ENCODE assay signal across 8 cellular contexts in genomic region chr15:31128919-31129768, GRCh38. TPM values are rescaled to one million over a fixed set of nuclear protein-coding genes. Genes with fewer than 3 reads are reported as not detected.
DNase-seq lines count a peak whose midpoint lies in the region; ATAC-seq, FAIRE-seq and TF ChIP-seq lines count a peak whose summit lies in the region.

No MANE protein-coding gene starts in this region.

- H3K36me3 ChIP-seq in trophoblast cell (ENCODE audit: control insufficient read depth in 1 of 2, insufficient read depth in 2 of 2, low read length in 2 of 2): no peaks in the 10 kb centered on the region
- H3K36me3 ChIP-seq in thyroid gland: no peaks in the 10 kb centered on the region

- H3K27ac ChIP-seq in trophoblast cell (ENCODE audit: low read depth, low read length) (no peak overlapping the region), thyroid gland (no peak overlapping the region)

- H2BK5ac ChIP-seq in trophoblast cell (ENCODE audit: low read depth, low read length, poor library complexity): no peak overlapping the region

- H2AFZ ChIP-seq in trophoblast cell (ENCODE audit: insufficient read depth, low read length, poor library complexity): no peak overlapping the region

- peak; percentile 20 for FAIRE-seq in HTR-8/SVneo (lab: Jason Lieb, UNC)

- TF ChIP-seq CTCF in thyroid gland (IDR thresholded peaks at IDR 0.05): peak; percentile 85 to 97 (median 88)

- peak; percentile 69 for DNase-seq in G401 (ENCODE audit: low spot score)
- peak; percentile 60 for DNase-seq in HTR-8/SVneo (ENCODE audit: insufficient read length, low spot score)
- peak; percentile 75 for DNase-seq in activated naive CD4-positive, alpha-beta T cell treated with Interleukin-2 at 50 U/mL for 16 hours
- peak; percentile 16 for DNase-seq in glomerular endothelial cell (ENCODE audit: extremely low read depth, low read depth, low spot score)
- peak; percentile 53 to 73 for DNase-seq in trophoblast cell
- DNase-seq in thyroid gland: peak; percentile 74 to 80

- H3K9me3 ChIP-seq in trophoblast cell (ENCODE audit: insufficient read depth, low read depth, low read length) (no peaks in the 10 kb centered on the region), thyroid gland (no peaks in the 10 kb centered on the region)

- peak overlapping the region; percentile 9 for H4K12ac ChIP-seq in trophoblast cell (ENCODE audit: low read depth, low read length)

- no peaks in the 10 kb centered on the region for H3K79me2 ChIP-seq in trophoblast cell (ENCODE audit: control insufficient read depth, insufficient read depth, low read length, poor library complexity)

- in situ Hi-C loops in G401 (cut with HindIII; ENCODE audit: low sequenced_read_pairs): no loop called here

- H3K18ac ChIP-seq in trophoblast cell (ENCODE audit: low read length): no peak overlapping the region

- H2BK120ac ChIP-seq in trophoblast cell (ENCODE audit: insufficient read depth, low read length, poor library complexity): no peak overlapping the region

- H3K27me3 ChIP-seq in trophoblast cell (ENCODE audit: insufficient read depth, low read length) (no peaks in the 10 kb centered on the region), thyroid gland (no peaks in the 10 kb centered on the region)

- H3K23ac ChIP-seq in trophoblast cell (ENCODE audit: low read length): no peak overlapping the region

- no peak overlapping the region for H3K4ac ChIP-seq in trophoblast cell (ENCODE audit: low read depth, low read length)

- H2BK12ac ChIP-seq in trophoblast cell (ENCODE audit: low read length): no peak overlapping the region

- no peak for TF ChIP-seq POLR2A in thyroid gland (IDR thresholded peaks at IDR 0.05)

- H3K4me2 ChIP-seq in trophoblast cell (ENCODE audit: low read length): no peak overlapping the region

- no peak overlapping the region for H2AK5ac ChIP-seq in trophoblast cell (ENCODE audit: low read length)

- no peaks in the 10 kb centered on the region for H3K79me1 ChIP-seq in trophoblast cell (ENCODE audit: low read length)

- WGBS in trophoblast cell (ENCODE audit: extremely low coverage, insufficient coverage, insufficient read length): no CpG with 5 or more reads among the region's 19 CpGs
- WGBS in thyroid gland, 2 donors: 34 to 41% methylated on average over 15 to 19 of the region's 19 CpGs

- no peak overlapping the region for H3K4me3 ChIP-seq in trophoblast cell (ENCODE audit: low read depth, low read length)
- H3K4me3 ChIP-seq in thyroid gland (replicated peaks in 1 of 3): no peak overlapping the region

- H3K4me1 ChIP-seq in trophoblast cell (ENCODE audit: control insufficient read depth in 1 of 2, insufficient read depth in 2 of 2, low read length in 2 of 2) (peaks cover 0 to 2% of the 10 kb centered on the region in 2 experiments), thyroid gland (peaks cover 0 to 4% of the 10 kb centered on the region in 2 donors)

- no peak overlapping the region for H4K91ac ChIP-seq in trophoblast cell (ENCODE audit: low read depth, low read length)

- H3K14ac ChIP-seq in trophoblast cell (ENCODE audit: low read length): no peak overlapping the region

- no peak overlapping the region for H3K9ac ChIP-seq in trophoblast cell (ENCODE audit: low read length)

- peak; percentile 96 for ATAC-seq in SK-N-SH treated with all-trans-retinoic acid at 6 μM for 48 hours
- no peak for ATAC-seq in HG02571 (IDR thresholded peaks at IDR 0.05; ENCODE audit: unreplicated experiment)

- no peak overlapping the region for H4K8ac ChIP-seq in trophoblast cell (ENCODE audit: low read depth, low read length)

- intact Hi-C loops in thyroid gland (cut with DNase I): loop anchor here (5.0 kb wide), 1 partner anchor 237 kb away; no protein-coding TSS in a partner anchor

TF ChIP-seq in SK-N-SH treated with all-trans-retinoic acid at 6 μM for 48 hours, 23 proteins besides CTCF, POLR2A, EP300 and RAD21:
- TF ChIP-seq TOX (CRISPR knock-in tag; IDR thresholded peaks at IDR 0.05; ENCODE audit: borderline replicate concordance): no peak
- no peak for TF ChIP-seq ZFP3 (CRISPR knock-in tag; IDR thresholded peaks at IDR 0.05)
- no peak for TF ChIP-seq CSRNP3 (CRISPR knock-in tag; IDR thresholded peaks at IDR 0.05)
- no peak for TF ChIP-seq SNAI2 (CRISPR knock-in tag; IDR thresholded peaks at IDR 0.05)
- TF ChIP-seq ZFP30 (CRISPR knock-in tag; IDR thresholded peaks at IDR 0.05): no peak
- no peak for TF ChIP-seq GLIS3 (CRISPR knock-in tag; IDR thresholded peaks at IDR 0.05)
- TF ChIP-seq TSHZ2 (CRISPR knock-in tag; IDR thresholded peaks at IDR 0.05): no peak
- no peak for TF ChIP-seq PPARA (CRISPR knock-in tag; IDR thresholded peaks at IDR 0.05; ENCODE audit: borderline replicate concordance)
- TF ChIP-seq BACH2 (CRISPR knock-in tag; IDR thresholded peaks at IDR 0.05; ENCODE audit: borderline replicate concordance): no peak
- TF ChIP-seq ZNF8 (CRISPR knock-in tag; IDR thresholded peaks at IDR 0.05): no peak
- no peak for TF ChIP-seq ZNF70 (CRISPR knock-in tag; IDR thresholded peaks at IDR 0.05)
- TF ChIP-seq ESRRG (CRISPR knock-in tag; IDR thresholded peaks at IDR 0.05): no peak

RNA-seq across cellular contexts. Expression of gene TRPM1, which starts 27.6 kb away (rescaled TPM):
- 3.2 TPM in 1 of 2 replicates, not detected in the other for total RNA-seq in G401 (2014; rRNA removed; shearing (Covaris generic))
- total RNA-seq in glomerular endothelial cell (not detected in 2 replicates), thyroid gland (not detected)
- polyA plus RNA-seq in trophoblast cell (2013): 0.03 and 0.04 TPM in 2 replicates

Comparison
In these comparisons a context has a peak if more than half of its experiments do, and no peak if none do; other contexts are left out.
1. DNase-seq: peak in every context shown above with its lines; median percentile 77 in thyroid gland; 75 in activated naive CD4-positive, alpha-beta T cell treated with Interleukin-2 at 50 U/mL for 16 hours; 69 in G401; 63 in trophoblast cell; 60 in HTR-8/SVneo; 16 in glomerular endothelial cell.